In genomic region chr17:33514369-33514768, GRCh38 we compare ENCODE assay signal across 29 cellular contexts.
"Had no signal": no experiment of that assay in that cellular context is flagged by ENCODE, and none has a peak within 500 bp of the region (broad histone marks: within the 10 kb centered on the region; RNA-seq: fewer than 3 reads in every experiment).

No MANE protein-coding gene starts in this region.

- H3K27ac ChIP-seq: breast epithelium, cardiac muscle cell, colonic mucosa, heart left ventricle had no signal

- H3K9me3 ChIP-seq: breast epithelium, colonic mucosa had no signal

- DNase-seq: activated CD4-positive, alpha-beta memory T cell treated with anti-CD3 and anti-CD28 coated beads, Interleukin-2, amount 10 ng/mL, durations not matched to agents 7 days and 5 days; activated CD4-positive, alpha-beta T cell treated with anti-CD3 and anti-CD28 coated beads for 1 hour; activated CD4-positive, alpha-beta T cell treated with anti-CD3 and anti-CD28 coated beads for 4 hours; activated CD4-positive, alpha-beta T cell treated with anti-CD3 and anti-CD28 coated beads, Interleukin-2, amount 10 ng/mL, durations not matched to agents 7 days and 5 days; activated CD4-positive, alpha-beta T cell treated with anti-CD3 and anti-CD28 coated beads, Interleukin-2, amount 50 U/mL, for 4 hours; activated effector memory CD4-positive, alpha-beta T cell treated with Interleukin-2 at 50 U/mL for 16 hours; activated gamma-delta T cell treated with Interleukin-2 at 50 U/mL for 16 hours; activated naive CD4-positive, alpha-beta T cell treated with anti-CD3 and anti-CD28 coated beads, Interleukin-2, amount 50 U/mL, for 16 hours; activated naive CD4-positive, alpha-beta T cell treated with Interleukin-2 at 50 U/mL for 16 hours; activated T-cell treated with anti-CD3 and anti-CD28 coated beads, Interleukin-2, amount 50 U/mL, for 4 hours; amniotic stem cell; aorta; central memory CD4-positive, alpha-beta T cell; cerebellar nuclear complex; colonic mucosa; effector memory CD4-positive, alpha-beta T cell; endodermal cell; foreskin fibroblast; glutamatergic neuron; heart left ventricle; T-helper 1 cell; T-helper 2 cell had no signal

- ATAC-seq: activated T-cell treated with anti-CD3 and anti-CD28 coated beads, Interleukin-2, amount 50 U/mL, for 4 hours; activated T-helper 17 cell treated with anti-CD3 and anti-CD28 coated beads, Interleukin-2, amount 50 U/mL, for 72 hours; esophagus mucosa; heart left ventricle; WTC11 had no signal

- H3K4me3 Mint-ChIP-seq: activated CD4-positive, alpha-beta memory T cell treated with anti-CD3 and anti-CD28 coated beads, Interleukin-2, amount 10 ng/mL, durations not matched to agents 7 days and 5 days; activated CD4-positive, alpha-beta T cell treated with anti-CD3 and anti-CD28 coated beads, Interleukin-2, amount 10 ng/mL, durations not matched to agents 7 days and 5 days; activated naive CD8-positive, alpha-beta T cell; activated T-cell treated with anti-CD3 and anti-CD28 coated beads, Interleukin-2, amount 50 U/mL, for 4 hours; activated T-helper 17 cell treated with anti-CD3 and anti-CD28 coated beads, Interleukin-2, amount 50 U/mL, for 72 hours; brain; endodermal cell; WTC11 had no signal

- H3K4me1 ChIP-seq: breast epithelium, colonic mucosa, heart left ventricle had no signal

- H3K4me3 ChIP-seq: breast epithelium, cardiac muscle cell, colonic mucosa, heart left ventricle had no signal

- H3K27ac Mint-ChIP-seq: activated CD4-positive, alpha-beta memory T cell treated with anti-CD3 and anti-CD28 coated beads, Interleukin-2, amount 10 ng/mL, durations not matched to agents 7 days and 5 days; activated CD4-positive, alpha-beta T cell treated with anti-CD3 and anti-CD28 coated beads, Interleukin-2, amount 10 ng/mL, durations not matched to agents 7 days and 5 days; activated naive CD8-positive, alpha-beta T cell; activated T-helper 17 cell treated with anti-CD3 and anti-CD28 coated beads, Interleukin-2, amount 50 U/mL, for 72 hours; brain; endodermal cell; WTC11 had no signal

- H3K4me1 Mint-ChIP-seq: endodermal cell, WTC11 had no signal

- H3K36me3 Mint-ChIP-seq: activated naive CD8-positive, alpha-beta T cell; brain; WTC11 had no signal

- H3K27me3 ChIP-seq: breast epithelium, cardiac muscle cell, colonic mucosa had no signal

- H3K9me3 Mint-ChIP-seq: activated T-helper 17 cell treated with anti-CD3 and anti-CD28 coated beads, Interleukin-2, amount 50 U/mL, for 72 hours; endodermal cell had no signal

- H3K36me3 ChIP-seq: breast epithelium, cardiac muscle cell, colonic mucosa, heart left ventricle had no signal
